Comparison of ENCODE assay signal across 14 cellular contexts in the genomic region with DNA sequence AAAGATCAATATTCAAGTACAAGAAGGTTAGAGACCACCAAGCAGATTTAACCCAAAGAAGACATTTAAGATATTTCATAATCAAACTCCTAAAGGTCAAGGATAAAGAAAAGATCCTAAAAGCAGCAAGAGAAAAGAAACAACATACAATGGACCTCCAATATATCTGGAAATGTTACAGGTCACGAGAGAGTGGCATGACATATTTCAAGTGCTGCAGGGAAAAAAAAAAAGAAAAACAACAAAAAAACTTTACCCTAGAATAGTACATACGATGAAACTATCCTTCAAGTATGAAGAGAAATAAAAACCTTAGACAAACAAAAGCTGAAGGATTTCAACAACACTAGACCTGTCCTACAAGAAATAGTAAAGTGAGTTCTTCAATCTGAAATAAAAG.
A peak's percentile ranks its signal among the peaks of the same experiment; 100 is the strongest.
DNase-seq lines count a peak whose midpoint lies in the region; TF ChIP-seq lines count a peak whose summit lies in the region.
"Had no signal": no experiment of that assay in that cellular context is flagged by ENCODE, and none has a peak within 500 bp of the region (broad histone marks: within the 10 kb centered on the region; RNA-seq: fewer than 3 reads in every experiment).

No MANE protein-coding gene starts in this region.

- H3F3A ChIP-seq in smooth muscle cell (ENCODE audit: low read depth) = peaks cover 3% of the 10 kb centered on the region

- H3K4me2 ChIP-seq in smooth muscle cell = no peak overlapping the region

- no peak overlapping the region for H3K27ac ChIP-seq in smooth muscle cell (ENCODE audit: low read depth)

- no peaks in the 10 kb centered on the region for H3K79me2 ChIP-seq in smooth muscle cell (ENCODE audit: low read depth)

- peaks cover 8% of the 10 kb centered on the region for H3K9me3 Mint-ChIP-seq in osteocyte (ENCODE audit: unreplicated experiment)
- H3K9me3 Mint-ChIP-seq: CD8-positive, alpha-beta T cell; HFFc6 had no signal

- no peaks in the 10 kb centered on the region for H3K27me3 ChIP-seq in adipocyte (replicated peaks; ENCODE audit: control insufficient read depth, insufficient read depth, low read length)
- H3K27me3 ChIP-seq in smooth muscle cell (ENCODE audit: low read depth) = no peaks in the 10 kb centered on the region

- DNase-seq in adipocyte (ENCODE audit: low read depth) (peak; percentile 12), epithelial cell of esophagus (ENCODE audit: low read depth) (peak; percentile 30), osteocyte (ENCODE audit: extremely low spot score, unreplicated experiment) (no peak), T-helper 1 cell (no peak), smooth muscle cell (lab: John Stamatoyannopoulos, UW; ENCODE audit: unreplicated experiment) (no peak)
- no peak for DNase-seq in stimulated activated CD4-positive, alpha-beta T cell treated with anti-CD3 and anti-CD28 coated beads, Interleukin-1b, Interleukin-23, amount 100 ng/mL, for 48 hours
- DNase-seq: C1 segment of cervical spinal cord; Caco-2; CD8-positive, alpha-beta T cell; DMS153; DND-41; GOT3; HFFc6 had no signal

- no peak overlapping the region for H3K9ac ChIP-seq in adipocyte (ENCODE audit: low read length)
- H3K9ac ChIP-seq in smooth muscle cell (ENCODE audit: low read depth) = no peak overlapping the region

- peaks cover 4% of the 10 kb centered on the region for H3K36me3 Mint-ChIP-seq in osteocyte (ENCODE audit: unreplicated experiment)

- 92% methylated on average over 2 of the region's 2 CpGs for WGBS in smooth muscle cell (ENCODE audit: low lambda C conversion rate)

- H3K36me3 ChIP-seq in adipocyte (ENCODE audit: control insufficient read depth, insufficient read depth, low read length, severe bottlenecking) = no peaks in the 10 kb centered on the region
- H3K36me3 ChIP-seq in smooth muscle cell (ENCODE audit: low read depth) = no peaks in the 10 kb centered on the region
- H3K36me3 ChIP-seq: HAP-1 had no signal

- TF ChIP-seq CTCF in epithelial cell of esophagus (IDR thresholded peaks at IDR 0.05; ENCODE audit: insufficient read depth, low read depth, low read length, missing control alignments) = no peak
- no peak for TF ChIP-seq CTCF in osteocyte (IDR thresholded peaks at IDR 0.05)
- no peak for TF ChIP-seq CTCF in smooth muscle cell (IDR thresholded peaks at IDR 0.05; ENCODE audit: borderline replicate concordance, insufficient read depth, poor library complexity, severe bottlenecking)

- peak overlapping the region; percentile 17 for H3K27ac Mint-ChIP-seq in osteocyte (ENCODE audit: unreplicated experiment)
- H3K27ac Mint-ChIP-seq: CD8-positive, alpha-beta T cell; HFFc6 had no signal

- H4K20me1 ChIP-seq in smooth muscle cell (ENCODE audit: low read depth) = no peaks in the 10 kb centered on the region

- H3K4me3 Mint-ChIP-seq in osteocyte (ENCODE audit: unreplicated experiment) = no peak overlapping the region
- H3K4me3 Mint-ChIP-seq: CD8-positive, alpha-beta T cell; HFFc6 had no signal

- H3K9me3 ChIP-seq in adipocyte (ENCODE audit: control insufficient read depth, low read length) (no peaks in the 10 kb centered on the region), smooth muscle cell (replicated peaks; ENCODE audit: low read depth) (no peaks in the 10 kb centered on the region)
- H3K9me3 ChIP-seq: Caco-2, HAP-1 had no signal

- H2AFZ ChIP-seq in smooth muscle cell (ENCODE audit: low read depth) = no peak overlapping the region

- H3K4me1 ChIP-seq in adipocyte (ENCODE audit: control insufficient read depth, insufficient read depth, low read length) = peaks cover 10% of the 10 kb centered on the region
- H3K4me1 ChIP-seq in smooth muscle cell (ENCODE audit: low read depth) = no peaks in the 10 kb centered on the region
- H3K4me1 ChIP-seq: Caco-2 had no signal

- peaks cover 37% of the 10 kb centered on the region for H3K4me1 Mint-ChIP-seq in osteocyte (ENCODE audit: unreplicated experiment)

- no peaks in the 10 kb centered on the region for H3K27me3 Mint-ChIP-seq in osteocyte (ENCODE audit: unreplicated experiment)

- H3K4me3 ChIP-seq in adipocyte (ENCODE audit: low read length) (no peak overlapping the region), epithelial cell of esophagus (ENCODE audit: low read length) (no peak overlapping the region), smooth muscle cell (no peak overlapping the region)
- H3K4me3 ChIP-seq: HAP-1 had no signal

Comparison
In these comparisons a context has a peak if more than half of its experiments do, and no peak if none do; other contexts are left out.
1. DNase-seq: peak in adipocyte (single experiment) and epithelial cell of esophagus (single experiment); none in osteocyte (single experiment), T-helper 1 cell (0 of 5), stimulated activated CD4-positive, alpha-beta T cell treated with anti-CD3 and anti-CD28 coated beads, Interleukin-1b, Interleukin-23, amount 100 ng/mL, for 48 hours (single experiment) and smooth muscle cell (single experiment).